In genomic region chr13:72973234-72973633, GRCh38 we compare ENCODE assay signal across 32 cellular contexts.
"Had no signal": no experiment of that assay in that cellular context is flagged by ENCODE, and none has a peak within 500 bp of the region (broad histone marks: within the 10 kb centered on the region; RNA-seq: fewer than 3 reads in every experiment).

No MANE protein-coding gene starts in this region.

- ATAC-seq: activated naive CD4-positive, alpha-beta T cell treated with anti-CD3 and anti-CD28 coated beads, Interleukin-2, amount 50 U/mL, for 72 hours; activated naive CD8-positive, alpha-beta T cell treated with anti-CD3 and anti-CD28 coated beads, Interleukin-2, amount 50 U/mL, for 24 hours; body of pancreas; Right ventricle myocardium inferior; T-cell had no signal

- H3K4me3 Mint-ChIP-seq: activated CD4-positive, alpha-beta memory T cell treated with anti-CD3 and anti-CD28 coated beads for 36 hours; activated CD4-positive, alpha-beta T cell treated with anti-CD3 and anti-CD28 coated beads, Interleukin-2, amount 10 ng/mL, durations not matched to agents 7 days and 5 days; activated naive CD8-positive, alpha-beta T cell treated with anti-CD3 and anti-CD28 coated beads, Interleukin-2, amount 50 U/mL, for 24 hours; activated T-helper 1 cell treated with anti-CD3 and anti-CD28 coated beads, Interleukin-12 subunit alpha, Interleukin-12 subunit beta, Interleukin-2, Interleukin-4 antibody, amounts not matched to agents 30 ng/mL and 10 ng/mL and 1 ng/mL, durations not matched to agents 14 hours and 24 hours and 36 hours; central memory CD8-positive, alpha-beta T cell; T-cell had no signal

- H3K27me3 Mint-ChIP-seq: activated CD4-positive, alpha-beta memory T cell treated with anti-CD3 and anti-CD28 coated beads for 36 hours; activated CD4-positive, alpha-beta T cell treated with anti-CD3 and anti-CD28 coated beads, Interleukin-2, amount 10 ng/mL, durations not matched to agents 7 days and 5 days; activated naive CD8-positive, alpha-beta T cell treated with anti-CD3 and anti-CD28 coated beads, Interleukin-2, amount 50 U/mL, for 24 hours; central memory CD8-positive, alpha-beta T cell; T-cell had no signal

- FAIRE-seq: TTC549 had no signal

- DNase-seq: activated CD4-positive, alpha-beta memory T cell treated with anti-CD3 and anti-CD28 coated beads for 36 hours; activated CD4-positive, alpha-beta T cell treated with anti-CD3 and anti-CD28 coated beads, Interleukin-2, amount 10 ng/mL, durations not matched to agents 7 days and 5 days; activated CD4-positive, CD25-positive, alpha-beta regulatory T cell; activated CD8-positive, alpha-beta memory T cell treated with anti-CD3 and anti-CD28 coated beads, Interleukin-2, amount 50 U/mL, for 4 hours; activated effector memory CD4-positive, alpha-beta T cell treated with anti-CD3 and anti-CD28 coated beads, Interleukin-2, amount 50 U/mL, for 16 hours; activated naive CD4-positive, alpha-beta T cell treated with Interleukin-2 at 50 U/mL for 16 hours; activated naive CD8-positive, alpha-beta T cell treated with anti-CD3 and anti-CD28 coated beads, Interleukin-2, amount 50 U/mL, for 24 hours; amniotic stem cell; body of pancreas; MG63; MV-4-11; NCI-H1092 treated with DMSO at 0.1 percent for 48 hours; NCI-H1417 treated with DMSO at 0.1 percent for 48 hours; NCI-H1694 treated with DMSO at 0.1 percent for 48 hours; NCI-H2029 treated with DMSO at 0.1 percent for 48 hours; NCI-H345; NCI-H510A; NCI-H526 treated with DMSO at 0.1 percent for 48 hours; NCI-H82; RPMI8226; T-cell; T-helper 2 cell; T1000 had no signal

- H3K4me1 ChIP-seq: ascending aorta had no signal

- H3K9ac ChIP-seq: KMS-11 had no signal

- H3K9me3 ChIP-seq: ascending aorta, body of pancreas, MG63 had no signal

- H3K4me3 ChIP-seq: ascending aorta, body of pancreas, MG63, SK-N-MC had no signal

- H3K4me2 ChIP-seq: KMS-11 had no signal

- H3K9me3 Mint-ChIP-seq: activated CD4-positive, alpha-beta memory T cell treated with anti-CD3 and anti-CD28 coated beads for 36 hours; activated CD4-positive, alpha-beta T cell treated with anti-CD3 and anti-CD28 coated beads, Interleukin-2, amount 10 ng/mL, durations not matched to agents 7 days and 5 days; activated naive CD4-positive, alpha-beta T cell treated with anti-CD3 and anti-CD28 coated beads, Interleukin-2, amount 50 U/mL, for 72 hours; activated naive CD8-positive, alpha-beta T cell treated with anti-CD3 and anti-CD28 coated beads, Interleukin-2, amount 50 U/mL, for 24 hours; activated T-helper 1 cell treated with anti-CD3 and anti-CD28 coated beads, Interleukin-12 subunit alpha, Interleukin-12 subunit beta, Interleukin-2, Interleukin-4 antibody, amounts not matched to agents 30 ng/mL and 10 ng/mL and 1 ng/mL, durations not matched to agents 14 hours and 24 hours and 36 hours; central memory CD8-positive, alpha-beta T cell; T-cell had no signal

- H3K27me3 ChIP-seq: ascending aorta, body of pancreas, MG63 had no signal

- H3K4me1 Mint-ChIP-seq: activated CD4-positive, alpha-beta T cell treated with anti-CD3 and anti-CD28 coated beads, Interleukin-2, amount 10 ng/mL, durations not matched to agents 7 days and 5 days; activated naive CD8-positive, alpha-beta T cell treated with anti-CD3 and anti-CD28 coated beads, Interleukin-2, amount 50 U/mL, for 24 hours; T-cell had no signal

- H3K36me3 ChIP-seq: MG63 had no signal

- H3K27ac Mint-ChIP-seq: activated CD4-positive, alpha-beta memory T cell treated with anti-CD3 and anti-CD28 coated beads for 36 hours; activated CD4-positive, alpha-beta T cell treated with anti-CD3 and anti-CD28 coated beads, Interleukin-2, amount 10 ng/mL, durations not matched to agents 7 days and 5 days; activated naive CD4-positive, alpha-beta T cell treated with anti-CD3 and anti-CD28 coated beads, Interleukin-2, amount 50 U/mL, for 72 hours; activated naive CD8-positive, alpha-beta T cell treated with anti-CD3 and anti-CD28 coated beads, Interleukin-2, amount 50 U/mL, for 24 hours; activated T-helper 1 cell treated with anti-CD3 and anti-CD28 coated beads, Interleukin-12 subunit alpha, Interleukin-12 subunit beta, Interleukin-2, Interleukin-4 antibody, amounts not matched to agents 30 ng/mL and 10 ng/mL and 1 ng/mL, durations not matched to agents 14 hours and 24 hours and 36 hours had no signal

- H3K27ac ChIP-seq: ascending aorta, body of pancreas, KMS-11, SK-N-MC, VCaP had no signal
